Comparison of ENCODE assay signal across 14 cellular contexts in the genomic region with DNA sequence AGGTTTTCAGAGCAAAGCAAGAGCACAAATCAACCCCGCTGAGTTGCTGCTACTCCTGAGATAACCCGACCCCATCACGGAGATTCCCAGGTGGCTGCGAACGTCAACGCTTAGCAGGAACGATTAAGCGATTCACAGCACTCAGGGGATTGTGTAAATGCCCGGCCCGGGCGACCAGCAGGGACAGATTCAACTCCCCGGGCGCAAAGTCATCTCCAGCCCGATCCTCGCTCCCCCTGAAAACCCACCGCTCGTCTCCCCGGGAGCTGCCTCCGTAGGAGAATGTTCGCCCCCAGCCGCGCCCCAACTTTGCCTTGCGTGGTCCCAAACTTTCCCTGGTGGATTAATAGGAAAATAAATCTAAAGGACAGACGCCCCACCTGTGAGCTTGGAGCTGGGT. TPM values are rescaled to one million over a fixed set of nuclear protein-coding genes. Genes with fewer than 3 reads are reported as not detected.
DNase-seq lines count a peak whose midpoint lies in the region; ATAC-seq, FAIRE-seq and TF ChIP-seq lines count a peak whose summit lies in the region.
"Had no signal": no experiment of that assay in that cellular context is flagged by ENCODE, and none has a peak within 500 bp of the region (broad histone marks: within the 10 kb centered on the region; RNA-seq: fewer than 3 reads in every experiment).

No MANE protein-coding gene starts in this region.

- H3K27ac ChIP-seq in mesodermal cell (ENCODE audit: low read depth, low read length, severe bottlenecking) = no peak overlapping the region
- H3K27ac ChIP-seq: C4-2B, HL-60 had no signal

- H3K27ac Mint-ChIP-seq in T-helper 17 cell = no peak overlapping the region
- H3K27ac Mint-ChIP-seq: activated CD4-positive, alpha-beta memory T cell treated with anti-CD3 and anti-CD28 coated beads, Interleukin-2, amount 10 ng/mL, durations not matched to agents 7 days and 5 days; activated naive CD8-positive, alpha-beta T cell; naive B cell; stimulated activated naive CD8-positive, alpha-beta T cell treated with anti-CD3 and anti-CD28 coated beads, Interleukin-15, Interleukin-2, amounts not matched to agents 100 ng/mL and 50 ng/mL, for 24 hours had no signal

- H3K4me1 Mint-ChIP-seq in T-helper 17 cell = no peaks in the 10 kb centered on the region
- no peaks in the 10 kb centered on the region for H3K4me1 Mint-ChIP-seq in activated T-cell treated with anti-CD3 and anti-CD28 coated beads, Interleukin-2, amount 50 U/mL, for 4 hours (ENCODE audit: low read depth)
- H3K4me1 Mint-ChIP-seq: activated CD4-positive, alpha-beta memory T cell treated with anti-CD3 and anti-CD28 coated beads, Interleukin-2, amount 10 ng/mL, durations not matched to agents 7 days and 5 days had no signal

- H3K9me3 Mint-ChIP-seq in activated T-cell treated with anti-CD3 and anti-CD28 coated beads, Interleukin-2, amount 50 U/mL, for 4 hours = peaks cover 4% of the 10 kb centered on the region
- H3K9me3 Mint-ChIP-seq: activated CD4-positive, alpha-beta memory T cell treated with anti-CD3 and anti-CD28 coated beads, Interleukin-2, amount 10 ng/mL, durations not matched to agents 7 days and 5 days had no signal

- H3K36me3 ChIP-seq in mesodermal cell (ENCODE audit: control insufficient read depth, insufficient read depth, low read length) = no peaks in the 10 kb centered on the region

- DNase-seq in D721Med (ENCODE audit: insufficient read length, low spot score) (peak; percentile 42), NCI-H1105 treated with DMSO at 0.1 percent for 48 hours (lab: John Stamatoyannopoulos, UW) (peak; percentile 48), astrocyte of the hippocampus (ENCODE audit: low read depth, low spot score) (peak; percentile 6), T-helper 1 cell (no peak), T-helper 17 cell (no peak), CD1c-positive myeloid dendritic cell (ENCODE audit: extremely low spot score) (no peak)
- no peak for DNase-seq in activated T-cell treated with anti-CD3 and anti-CD28 coated beads, Interleukin-2, amount 50 U/mL, for 4 hours
- DNase-seq: activated CD4-positive, alpha-beta memory T cell treated with anti-CD3 and anti-CD28 coated beads, Interleukin-2, amount 10 ng/mL, durations not matched to agents 7 days and 5 days; naive B cell had no signal

- H3K4me1 ChIP-seq in mesodermal cell (ENCODE audit: control insufficient read depth, insufficient read depth, low read length, poor library complexity, severe bottlenecking) = peaks cover 4% of the 10 kb centered on the region

- no peak for ATAC-seq in T-helper 17 cell
- no peak for ATAC-seq in activated T-cell treated with anti-CD3 and anti-CD28 coated beads, Interleukin-2, amount 50 U/mL, for 4 hours

- H3K9me3 ChIP-seq in mesodermal cell (ENCODE audit: control insufficient read depth, low read length) (no peaks in the 10 kb centered on the region), T-helper 17 cell (ENCODE audit: control insufficient read depth, low read length, poor library complexity, severe bottlenecking) (no peaks in the 10 kb centered on the region)

- H3K36me3 Mint-ChIP-seq in T-helper 17 cell (ENCODE audit: low read depth) = no peaks in the 10 kb centered on the region
- no peaks in the 10 kb centered on the region for H3K36me3 Mint-ChIP-seq in activated T-cell treated with anti-CD3 and anti-CD28 coated beads, Interleukin-2, amount 50 U/mL, for 4 hours (ENCODE audit: insufficient read depth)
- H3K36me3 Mint-ChIP-seq: activated naive CD8-positive, alpha-beta T cell; naive B cell had no signal

- peak overlapping the region; percentile 36 for H3K4me3 ChIP-seq in mesodermal cell (ENCODE audit: extremely low read depth, insufficient read depth, low read length, poor library complexity, severe bottlenecking)

- FAIRE-seq in D721Med (lab: Jason Lieb, UNC) = peak; percentile 75

- peaks cover 39% of the 10 kb centered on the region for H3K27me3 Mint-ChIP-seq in T-helper 17 cell
- peaks cover 31% of the 10 kb centered on the region for H3K27me3 Mint-ChIP-seq in activated T-cell treated with anti-CD3 and anti-CD28 coated beads, Interleukin-2, amount 50 U/mL, for 4 hours (ENCODE audit: low read depth)

- H3K4me3 Mint-ChIP-seq in T-helper 17 cell = no peak overlapping the region
- H3K4me3 Mint-ChIP-seq in activated T-cell treated with anti-CD3 and anti-CD28 coated beads, Interleukin-2, amount 50 U/mL, for 4 hours = no peak overlapping the region
- H3K4me3 Mint-ChIP-seq: activated CD4-positive, alpha-beta memory T cell treated with anti-CD3 and anti-CD28 coated beads, Interleukin-2, amount 10 ng/mL, durations not matched to agents 7 days and 5 days; activated naive CD8-positive, alpha-beta T cell; naive B cell; stimulated activated naive CD8-positive, alpha-beta T cell treated with anti-CD3 and anti-CD28 coated beads, Interleukin-15, Interleukin-2, amounts not matched to agents 100 ng/mL and 50 ng/mL, for 24 hours had no signal

- WGBS in mesodermal cell (ENCODE audit: insufficient coverage in 2 of 2), 2 experiments = 0 to 1% methylated on average over 12 to 13 of the region's 24 CpGs

- no peak for TF ChIP-seq CTCF in D721Med (IDR thresholded peaks at IDR 0.05; ENCODE audit: insufficient read depth, missing control alignments)

RNA-seq across cellular contexts. Expression of a gene that starts 0.7 kb away (rescaled TPM):
- 0.11 TPM for polyA plus RNA-seq in mesodermal cell (2013, experiment 1 of 2)
- 0.20 TPM for polyA plus RNA-seq in mesodermal cell (2013, experiment 2 of 2)
- not detected for total RNA-seq in T-helper 17 cell
- not detected for total RNA-seq in activated T-cell treated with anti-CD3 and anti-CD28 coated beads, Interleukin-2, amount 50 U/mL, for 4 hours
- total RNA-seq: activated CD4-positive, alpha-beta memory T cell treated with anti-CD3 and anti-CD28 coated beads, Interleukin-2, amount 10 ng/mL, durations not matched to agents 7 days and 5 days had no signal

Comparison
In these comparisons a context has a peak if more than half of its experiments do, and no peak if none do; other contexts are left out.
1. DNase-seq: peak in D721Med (single experiment), NCI-H1105 treated with DMSO at 0.1 percent for 48 hours (single experiment) and astrocyte of the hippocampus (single experiment); none in T-helper 1 cell (0 of 5), T-helper 17 cell (0 of 3), CD1c-positive myeloid dendritic cell (single experiment) and activated T-cell treated with anti-CD3 and anti-CD28 coated beads, Interleukin-2, amount 50 U/mL, for 4 hours (single experiment).